ENCODE assay signal across 19 cellular contexts in the genomic region with DNA sequence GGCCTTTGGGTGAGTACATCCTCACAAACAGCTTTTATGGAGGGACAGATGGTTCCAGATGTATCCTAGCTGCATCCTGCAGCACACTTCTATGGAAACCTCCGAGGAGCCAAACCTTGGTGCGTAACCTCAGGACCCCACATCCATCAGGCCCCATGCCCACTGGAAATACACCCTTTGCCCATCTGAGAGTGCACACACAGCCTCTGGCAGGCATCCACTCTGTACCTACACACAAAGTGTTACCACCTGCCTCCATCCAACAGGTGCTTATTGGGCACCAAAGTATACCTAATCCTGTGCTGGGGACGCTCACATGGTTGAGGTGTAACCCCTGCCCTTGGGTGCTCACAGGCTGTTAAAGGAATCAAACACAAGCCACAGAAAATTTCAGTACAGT.
"Had no signal": no experiment of that assay in that cellular context is flagged by ENCODE, and none has a peak within 500 bp of the region (broad histone marks: within the 10 kb centered on the region; RNA-seq: fewer than 3 reads in every experiment).

No MANE protein-coding gene starts in this region.

- H3K36me3 ChIP-seq: gastroesophageal sphincter had no signal

- H3K27me3 Mint-ChIP-seq: activated naive CD4-positive, alpha-beta T cell treated with anti-CD3 and anti-CD28 coated beads, Interleukin-2, amount 50 U/mL, for 24 hours; progenitor cell of endocrine pancreas; stimulated activated memory B cell treated with anti-CD40 and anti-IgM and Interleukin-4, amounts not matched to agents 10 μg/mL and 1 μg/mL and 100 μg/mL, for 72 hours had no signal

- H3K27ac Mint-ChIP-seq: activated naive CD4-positive, alpha-beta T cell treated with anti-CD3 and anti-CD28 coated beads, Interleukin-2, amount 50 U/mL, for 24 hours; activated T-helper 1 cell treated with anti-CD3 and anti-CD28 coated beads, Interleukin-12 subunit alpha, Interleukin-12 subunit beta, Interleukin-2, Interleukin-4 antibody, amounts not matched to agents 30 ng/mL and 10 ng/mL and 1 ng/mL, durations not matched to agents 14 hours and 24 hours and 36 hours; endodermal cell; natural killer cell; progenitor cell of endocrine pancreas; stimulated activated memory B cell treated with anti-CD40 and anti-IgM and Interleukin-4, amounts not matched to agents 10 μg/mL and 1 μg/mL and 100 μg/mL, for 72 hours; T-cell; T-helper 2 cell treated with Interferon-gamma antibody and Interleukin-4, amounts not matched to agents 5 μg/mL and 100 μg/mL, for 36 hours had no signal

- ATAC-seq: gastroesophageal sphincter; natural killer cell; SK-N-SH treated with all-trans-retinoic acid at 6 μM for 48 hours; stimulated activated memory B cell treated with anti-CD40 and anti-IgM and Interleukin-4, amounts not matched to agents 10 μg/mL and 1 μg/mL and 100 μg/mL, for 72 hours; T-cell had no signal

- H3K4me1 ChIP-seq: gastroesophageal sphincter had no signal

- H3K4me1 Mint-ChIP-seq: activated naive CD4-positive, alpha-beta T cell treated with anti-CD3 and anti-CD28 coated beads, Interleukin-2, amount 50 U/mL, for 24 hours; stimulated activated memory B cell treated with anti-CD40 and anti-IgM and Interleukin-4, amounts not matched to agents 10 μg/mL and 1 μg/mL and 100 μg/mL, for 72 hours; T-cell had no signal

- H3K4me3 ChIP-seq: body of pancreas, dorsolateral prefrontal cortex, gastroesophageal sphincter, lung had no signal

- H3K9me3 Mint-ChIP-seq: activated naive CD4-positive, alpha-beta T cell treated with anti-CD3 and anti-CD28 coated beads, Interleukin-2, amount 50 U/mL, for 24 hours; activated T-helper 1 cell treated with anti-CD3 and anti-CD28 coated beads, Interleukin-12 subunit alpha, Interleukin-12 subunit beta, Interleukin-2, Interleukin-4 antibody, amounts not matched to agents 30 ng/mL and 10 ng/mL and 1 ng/mL, durations not matched to agents 14 hours and 24 hours and 36 hours; endodermal cell; natural killer cell; stimulated activated memory B cell treated with anti-CD40 and anti-IgM and Interleukin-4, amounts not matched to agents 10 μg/mL and 1 μg/mL and 100 μg/mL, for 72 hours; T-cell; T-helper 2 cell treated with Interferon-gamma antibody and Interleukin-4, amounts not matched to agents 5 μg/mL and 100 μg/mL, for 36 hours had no signal

- H3K27me3 ChIP-seq: body of pancreas, dorsolateral prefrontal cortex, gastroesophageal sphincter had no signal

- H3K9me3 ChIP-seq: body of pancreas, gastroesophageal sphincter had no signal

- DNase-seq: activated CD4-positive, alpha-beta T cell treated with anti-CD3 and anti-CD28 coated beads, Interleukin-2, amount 50 U/mL, for 48 hours; activated gamma-delta T cell treated with Interleukin-2 at 50 U/mL for 16 hours; activated T-cell treated with anti-CD3 and anti-CD28 coated beads for 4 hours; anterior cingulate cortex; body of pancreas; caudate nucleus; endodermal cell; natural killer cell; trophoblast cell had no signal

- H3K36me3 Mint-ChIP-seq: activated naive CD4-positive, alpha-beta T cell treated with anti-CD3 and anti-CD28 coated beads, Interleukin-2, amount 50 U/mL, for 24 hours; natural killer cell; stimulated activated memory B cell treated with anti-CD40 and anti-IgM and Interleukin-4, amounts not matched to agents 10 μg/mL and 1 μg/mL and 100 μg/mL, for 72 hours; T-cell had no signal

- H3K4me3 Mint-ChIP-seq: activated naive CD4-positive, alpha-beta T cell treated with anti-CD3 and anti-CD28 coated beads, Interleukin-2, amount 50 U/mL, for 24 hours; activated T-helper 1 cell treated with anti-CD3 and anti-CD28 coated beads, Interleukin-12 subunit alpha, Interleukin-12 subunit beta, Interleukin-2, Interleukin-4 antibody, amounts not matched to agents 30 ng/mL and 10 ng/mL and 1 ng/mL, durations not matched to agents 14 hours and 24 hours and 36 hours; endodermal cell; natural killer cell; stimulated activated memory B cell treated with anti-CD40 and anti-IgM and Interleukin-4, amounts not matched to agents 10 μg/mL and 1 μg/mL and 100 μg/mL, for 72 hours; T-cell; T-helper 2 cell treated with Interferon-gamma antibody and Interleukin-4, amounts not matched to agents 5 μg/mL and 100 μg/mL, for 36 hours had no signal

- H3K27ac ChIP-seq: dorsolateral prefrontal cortex, gastroesophageal sphincter had no signal
